17 cellular contexts compared by ENCODE assay signal in the genomic region with DNA sequence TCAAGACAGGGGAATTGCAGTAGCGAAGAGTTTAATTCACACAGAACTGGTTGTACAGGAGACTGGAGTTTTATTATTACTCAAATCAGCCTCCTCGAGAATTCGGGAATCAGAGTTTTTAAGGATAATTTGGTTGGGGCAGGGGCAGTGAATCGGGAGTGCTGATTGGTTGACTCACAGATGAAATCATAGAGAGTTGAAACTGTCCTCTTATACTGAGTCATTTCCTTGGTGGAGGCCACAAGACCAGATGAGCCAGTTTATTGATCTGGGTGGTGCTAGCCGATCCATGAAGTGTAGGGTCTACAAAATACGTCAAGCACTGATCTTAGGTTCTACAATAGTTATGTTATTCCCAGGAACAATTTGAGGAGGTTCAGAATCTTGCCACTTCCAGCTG. TPM values are rescaled to one million over a fixed set of nuclear protein-coding genes. Genes with fewer than 3 reads are reported as not detected.
DNase-seq lines count a peak whose midpoint lies in the region; ATAC-seq, FAIRE-seq and TF ChIP-seq lines count a peak whose summit lies in the region.
"Had no signal": no experiment of that assay in that cellular context is flagged by ENCODE, and none has a peak within 500 bp of the region (broad histone marks: within the 10 kb centered on the region; RNA-seq: fewer than 3 reads in every experiment).

No MANE protein-coding gene starts in this region.

- no peaks in the 10 kb centered on the region for H3K9me1 ChIP-seq in K562 (ENCODE audit: control insufficient read depth, insufficient read depth, low read length)

- POLR2A ChIA-PET in K562 (lab: Yijun Ruan, JAX) (interaction anchor here (0.7 to 1.0 kb wide), 2 partner anchors 24 to 25 kb away, joined by 3 read pairs; partner anchors contain the start of gene AQR), OCI-LY7 (lab: Charles Lee) (no interaction called here)

- TF ChIP-seq POLR2A in K562 (conservative IDR thresholded peaks at IDR 0.05), result no peak
- TF ChIP-seq POLR2A in upper lobe of left lung (IDR thresholded peaks at IDR 0.05), result no peak

- no peak for TF ChIP-seq EP300 in K562 (IDR thresholded peaks at IDR 0.05; ENCODE audit: low read length)
- no peak for TF ChIP-seq EP300 in upper lobe of left lung (IDR thresholded peaks at IDR 0.05)

- H3K4me3 ChIP-seq in GM12865 (ENCODE audit: low read depth, low read length) (peak overlapping the region; percentile 3; the same call in 1 of the 2 replicates), K562 (no peak overlapping the region), OCI-LY7 (ENCODE audit: low read depth, low read length, poor library complexity, severe bottlenecking) (no peak overlapping the region), upper lobe of left lung (no peak overlapping the region)
- H3K4me3 ChIP-seq: dorsolateral prefrontal cortex, lower lobe of right lung, SJSA1 had no signal

- intact Hi-C loops in K562 (cut with micrococcal nuclease), result no loop called here
- intact Hi-C loops in OCI-LY7 (cut with micrococcal nuclease; ENCODE audit: unreplicated experiment), result no loop called here

- no peak for FAIRE-seq in K562 (lab: Jason Lieb, UNC)
- FAIRE-seq: HTR-8/SVneo had no signal

- ATAC-seq in GM19023 (IDR thresholded peaks at IDR 0.05; ENCODE audit: unreplicated experiment) (peak; percentile 32), HG03439 (IDR thresholded peaks at IDR 0.05; ENCODE audit: unreplicated experiment) (peak; percentile 17), K562 (no peak; the same call in 2 of the 3 replicates), upper lobe of left lung (ENCODE audit: low FRiP score in 2 of 2) (no peak)
- ATAC-seq: lower lobe of right lung had no signal

- H3K9me3 ChIP-seq in K562 (replicated peaks; ENCODE audit: control insufficient read depth, insufficient read depth, low read depth, low read length) (no peaks in the 10 kb centered on the region), OCI-LY7 (ENCODE audit: low read length) (no peaks in the 10 kb centered on the region), upper lobe of left lung (no peaks in the 10 kb centered on the region)
- H3K9me3 ChIP-seq: lower lobe of right lung, SJSA1 had no signal

- H2AFZ ChIP-seq in K562 (ENCODE audit: low read depth, low read length) (peak overlapping the region; percentile 49), OCI-LY7 (ENCODE audit: low read length) (no peak overlapping the region)

- CTCF ChIA-PET in K562 (lab: Yijun Ruan, JAX; ENCODE audit: low intra/inter-chr PET ratio) (no interaction called here), OCI-LY7 (lab: Charles Lee; ENCODE audit: unreplicated experiment) (no interaction called here)

- TF ChIP-seq CTCF in GM12865 (IDR thresholded peaks at IDR 0.05; ENCODE audit: insufficient read depth, low read depth, low read length, missing control alignments) (no peak), K562 (IDR thresholded peaks at IDR 0.05 in 2 of 3, conservative IDR thresholded peaks at IDR 0.05 in 1 of 3; ENCODE audit: insufficient read depth in 2 of 3, low read depth in 1 of 3, low read length in 3 of 3) (no peak), OCI-LY7 (conservative IDR thresholded peaks at IDR 0.05; ENCODE audit: low read length) (no peak), upper lobe of left lung (IDR thresholded peaks at IDR 0.05) (no peak)

- TF ChIP-seq RAD21 in K562 (CRISPR knock-in tag; conservative IDR thresholded peaks at IDR 0.05 in 1 of 2, IDR thresholded peaks at IDR 0.05 in 1 of 2), result no peak

- in situ Hi-C loops in K562 (cut with MboI), result no loop called here

- H3K9ac ChIP-seq in K562 (ENCODE audit: insufficient read depth in 1 of 2, low read depth in 2 of 2, low read length in 2 of 2), result no peak overlapping the region

- H3K36me3 ChIP-seq in K562 (ENCODE audit: control insufficient read depth, insufficient read depth, low read length) (no peaks in the 10 kb centered on the region), OCI-LY7 (ENCODE audit: insufficient read depth, low read length) (no peaks in the 10 kb centered on the region), upper lobe of left lung (no peaks in the 10 kb centered on the region)
- H3K36me3 ChIP-seq: lower lobe of right lung, SJSA1 had no signal

- H3K79me2 ChIP-seq in K562 (ENCODE audit: control insufficient read depth, insufficient read depth, low read length) (peaks cover 3% of the 10 kb centered on the region; the same call in 2 of the 3 replicates), OCI-LY7 (ENCODE audit: insufficient read depth, low read depth, low read length) (no peaks in the 10 kb centered on the region)

- H4K20me1 ChIP-seq in K562 (replicated peaks; ENCODE audit: control insufficient read depth, insufficient read depth, low read length), result no peaks in the 10 kb centered on the region
- H4K20me1 ChIP-seq in OCI-LY7 (ENCODE audit: insufficient read depth, low read length), result no peaks in the 10 kb centered on the region

- DNase-seq in GM12865 (ENCODE audit: low read depth) (peak; percentile 72), K562 (ENCODE audit: extremely low read depth in 1 of 4, low spot score in 3 of 4) (peak in 3 of 4 experiments; percentile 19 to 49 (median 38)), NCI-H1105 treated with DMSO at 0.1 percent for 48 hours (lab: John Stamatoyannopoulos, UW) (no peak), OCI-LY7 (ENCODE audit: low spot score) (no peak), upper lobe of left lung (no peak), AG08395 (ENCODE audit: low spot score) (no peak)
- DNase-seq: activated CD4-positive, CD25-positive, alpha-beta regulatory T cell; CD4-positive, alpha-beta memory T cell; dorsolateral prefrontal cortex; lower lobe of right lung; NCI-H146; NCI-H748 treated with DMSO at 0.1 percent for 48 hours; stimulated activated naive CD4-positive, alpha-beta T cell had no signal

- 54% methylated on average over 6 of the region's 6 CpGs for WGBS in K562 (ENCODE audit: insufficient coverage, low coverage, missing lambda C conversion rate)
- WGBS in upper lobe of left lung, 2 donors, result 87 to 94% methylated on average over 6 of the region's 6 CpGs

- BruUV-seq in K562 (replicated peaks; lab: Mats Ljungman, UMichigan), result no TSS peak
- BruUV-seq in OCI-LY7 (replicated peaks; lab: Mats Ljungman, UMichigan), result no TSS peak

- peak overlapping the region; percentile 49; the same call in 1 of the 3 replicates for H3K27ac ChIP-seq in K562 (ENCODE audit: extremely low read depth, low read depth, low read length)
- H3K27ac ChIP-seq in OCI-LY7 (ENCODE audit: low read depth, low read length, poor library complexity, severe bottlenecking), result no peak overlapping the region
- H3K27ac ChIP-seq in upper lobe of left lung, result no peak overlapping the region
- H3K27ac ChIP-seq: dorsolateral prefrontal cortex, lower lobe of right lung, SJSA1 had no signal

- H3K4me2 ChIP-seq in K562 (ENCODE audit: insufficient read depth, low read length), result no peak overlapping the region; the same call in 1 of the 2 replicates
- no peak overlapping the region for H3K4me2 ChIP-seq in OCI-LY7 (ENCODE audit: low read length)

- no peaks in the 10 kb centered on the region for H3K27me3 ChIP-seq in K562 (ENCODE audit: control insufficient read depth in 2 of 2, insufficient read depth in 2 of 2, low read length in 2 of 2)
- H3K27me3 ChIP-seq in upper lobe of left lung, result no peaks in the 10 kb centered on the region
- H3K27me3 ChIP-seq: dorsolateral prefrontal cortex, SJSA1 had no signal

- H3K4me1 ChIP-seq in K562 (replicated peaks in 1 of 2; ENCODE audit: control insufficient read depth in 2 of 2, insufficient read depth in 2 of 2, low read length in 2 of 2) (peaks cover 0 to 8% of the 10 kb centered on the region in 2 experiments; a peak in 2 of 5 replicates), OCI-LY7 (ENCODE audit: insufficient read depth, low read length, poor library complexity, severe bottlenecking) (peaks cover 13% of the 10 kb centered on the region), upper lobe of left lung (peaks cover 3 to 7% (median 6%) of the 10 kb centered on the region in 4 donors)
- H3K4me1 ChIP-seq: lower lobe of right lung had no signal

- no peaks in the 10 kb centered on the region for H3K9me2 ChIP-seq in OCI-LY7 (ENCODE audit: insufficient read depth, low read length)

RNA-seq across cellular contexts. Expression of gene ZNF770, which starts 5.3 kb away (rescaled TPM):
- 24.6 and 62.7 TPM in 2 replicates for total RNA-seq in K562 (2011; cell fraction: chromatin; rRNA removed; ENCODE audit: low replicate concordance)
- 10.2 and 12.2 TPM in 2 replicates for total RNA-seq in K562 (2011; cell fraction: nucleolus; rRNA removed)
- 20.5 and 33.6 TPM in 2 replicates for total RNA-seq in K562 (2011; cell fraction: nucleoplasm; rRNA removed)
- total RNA-seq in K562 (2014; rRNA removed) (19.8 and 25.6 TPM in 2 replicates), K562 (2014; rRNA removed; fragmentation: Illumina TruSeq; extraction: Trizol) (48.4 and 52.8 TPM in 2 replicates), K562 (2015; rRNA removed; fragmentation: Illumina TruSeq; extraction: Trizol) (35.6 and 40.3 TPM in 2 replicates), K562 (2021) (45.5 and 52.1 TPM in 2 replicates), OCI-LY7 (2022) (29.8 and 30.0 TPM in 2 replicates), upper lobe of left lung (10 to 100 TPM in 4 of 6 donors, 1 to 10 TPM in 2; 6.4 to 28.2 (median 21.7) TPM)
- polyA plus RNA-seq in K562 (2011; rRNA removed) (48.1 and 50.8 TPM in 2 replicates), K562 (2014; fragmentation: Illumina TruSeq; extraction: Trizol) (33.8 and 40.9 TPM in 2 replicates), K562 (2014; fragmentation: Nextera tagmentation; extraction: Ambion mirVana) (1 to 10 TPM; 3.4 to 5.2 TPM), K562 (2014; rRNA removed) (20.5 and 24.6 TPM in 2 replicates)
- 7.2 and 16.9 TPM in 2 replicates for polyA plus RNA-seq in K562 (2011; cell fraction: cytosol; rRNA removed)
- polyA plus RNA-seq in K562 (2011; cell fraction: nucleus; rRNA removed), result 13.6 and 18.5 TPM in 2 replicates
- polyA plus RNA-seq in K562 (2012), result 15.7 and 17.7 TPM in 2 replicates
- 130 and 160 TPM in 2 replicates for polyA minus RNA-seq in K562 (2011; rRNA and poly(A)+ RNA removed)
- polyA minus RNA-seq in K562 (2011; cell fraction: cytosol; rRNA and poly(A)+ RNA removed), result 30.0 and 37.1 TPM in 2 replicates
- 15.2 and 27.8 TPM in 2 replicates for polyA minus RNA-seq in K562 (2011; cell fraction: nucleus; rRNA and poly(A)+ RNA removed)
- 12.8 and 15.5 TPM in 2 replicates for total RNA-seq in OCI-LY7 (2014; rRNA removed; shearing (Covaris generic))

RNA-seq across cellular contexts. Expression of gene AQR, which starts 23.9 kb away (rescaled TPM):
- total RNA-seq in K562 (2011; cell fraction: chromatin; rRNA removed; ENCODE audit: low replicate concordance), result 30.0 and 80.0 TPM in 2 replicates
- 14.7 and 21.7 TPM in 2 replicates for total RNA-seq in K562 (2011; cell fraction: nucleolus; rRNA removed)
- total RNA-seq in K562 (2011; cell fraction: nucleoplasm; rRNA removed), result 29.6 and 45.3 TPM in 2 replicates
- 22.0 and 31.8 TPM in 2 replicates for total RNA-seq in K562 (2014; rRNA removed)
- total RNA-seq in K562 (2014; rRNA removed; fragmentation: Illumina TruSeq; extraction: Trizol), result 49.3 and 58.4 TPM in 2 replicates
- 48.6 and 53.4 TPM in 2 replicates for total RNA-seq in K562 (2015; rRNA removed; fragmentation: Illumina TruSeq; extraction: Trizol)
- 39.3 and 39.4 TPM in 2 replicates for total RNA-seq in K562 (2021)
- polyA plus RNA-seq in K562 (2011; rRNA removed), result 55.3 and 62.9 TPM in 2 replicates
- 14.4 and 26.4 TPM in 2 replicates for polyA plus RNA-seq in K562 (2011; cell fraction: cytosol; rRNA removed)
- 42.9 and 58.3 TPM in 2 replicates for polyA plus RNA-seq in K562 (2011; cell fraction: nucleus; rRNA removed)
- polyA plus RNA-seq in K562 (2012), result 16.6 and 18.0 TPM in 2 replicates
- 43.6 and 59.4 TPM in 2 replicates for polyA plus RNA-seq in K562 (2014; fragmentation: Illumina TruSeq; extraction: Trizol)
- polyA plus RNA-seq in K562 (2014; fragmentation: Nextera tagmentation; extraction: Ambion mirVana), result 10 to 100 TPM; 27.9 to 39.2 TPM
- polyA plus RNA-seq in K562 (2014; rRNA removed), result 25.0 and 28.5 TPM in 2 replicates
- 98.9 and 99.4 TPM in 2 replicates for polyA minus RNA-seq in K562 (2011; rRNA and poly(A)+ RNA removed)
- 23.1 and 37.2 TPM in 2 replicates for polyA minus RNA-seq in K562 (2011; cell fraction: cytosol; rRNA and poly(A)+ RNA removed)
- polyA minus RNA-seq in K562 (2011; cell fraction: nucleus; rRNA and poly(A)+ RNA removed), result 39.9 and 67.8 TPM in 2 replicates
- 18.5 and 20.3 TPM in 2 replicates for total RNA-seq in OCI-LY7 (2014; rRNA removed; shearing (Covaris generic))
- 34.8 and 36.4 TPM in 2 replicates for total RNA-seq in OCI-LY7 (2022)
- 10 to 100 TPM in 5 of 6 donors, 1 to 10 TPM in 1; 9.9 to 40.2 (median 22.6) TPM for total RNA-seq in upper lobe of left lung

Comparison
In these comparisons a context has a peak if more than half of its experiments do, and no peak if none do; other contexts are left out.
1. DNase-seq: peak in GM12865 (single experiment) and K562 (3 of 4); none in NCI-H1105 treated with DMSO at 0.1 percent for 48 hours (single experiment), OCI-LY7 (single experiment), upper lobe of left lung (0 of 2) and AG08395 (single experiment).
2. ATAC-seq: peak in GM19023 (single experiment) and HG03439 (single experiment); none in K562 (single experiment) and upper lobe of left lung (0 of 2).